Comparison of ENCODE assay signal across 23 cellular contexts in genomic region chr3:105788548-105789036, GRCh38.
DNase-seq lines count a peak whose midpoint lies in the region; ATAC-seq and TF ChIP-seq lines count a peak whose summit lies in the region.
"Had no signal": no experiment of that assay in that cellular context is flagged by ENCODE, and none has a peak within 500 bp of the region (broad histone marks: within the 10 kb centered on the region; RNA-seq: fewer than 3 reads in every experiment).

No MANE protein-coding gene starts in this region.

- H3K4me3 ChIP-seq in AG09309 (ENCODE audit: control insufficient read depth, low read depth, low read length) = no peak overlapping the region
- peak overlapping the region; percentile 66 for H3K4me3 ChIP-seq in SK-N-MC
- H3K4me3 ChIP-seq in fibroblast of mammary gland (ENCODE audit: control insufficient read depth, low read depth, low read length) = no peak overlapping the region
- H3K4me3 ChIP-seq in ascending aorta = no peak overlapping the region
- H3K4me3 ChIP-seq: BLaER1 had no signal

- H3K36me3 ChIP-seq in SK-N-MC (ENCODE audit: insufficient read depth, low read length) (no peaks in the 10 kb centered on the region), ascending aorta (no peaks in the 10 kb centered on the region)
- H3K36me3 ChIP-seq: BLaER1 had no signal

- no peak overlapping the region for H3K9ac ChIP-seq in SK-N-MC (ENCODE audit: insufficient read length)
- H3K9ac ChIP-seq: BLaER1, SK-N-SH had no signal

- no peak for DNase-seq in activated CD8-positive, alpha-beta memory T cell treated with anti-CD3 and anti-CD28 coated beads, Interleukin-2, amount 10 ng/mL, durations not matched to agents 7 days and 5 days
- DNase-seq in activated CD8-positive, alpha-beta memory T cell treated with anti-CD3 and anti-CD28 coated beads, Interleukin-2, amount 50 U/mL, for 48 hours = no peak
- DNase-seq in AG09309 (ENCODE audit: low read depth) (peak; percentile 25), SK-N-MC (ENCODE audit: low read depth, low spot score) (peak; percentile 84), fibroblast of mammary gland (ENCODE audit: low read depth) (peak; percentile 25), SK-N-DZ (ENCODE audit: low spot score) (no peak), SHP77 treated with DMSO at 0.1 percent for 48 hours (lab: John Stamatoyannopoulos, UW) (no peak), ascending aorta (ENCODE audit: low spot score in 2 of 2) (no peak)
- DNase-seq: 8988T; ACHN; CD4-positive, CD25-positive, alpha-beta regulatory T cell; H9; HFFc6; KBM-7; NCI-H1105 treated with DMSO at 0.1 percent for 48 hours; NCI-H1930; NCI-H446 treated with DMSO at 0.1 percent for 48 hours; NCI-H526; SHP77; SK-N-SH had no signal

- no peaks in the 10 kb centered on the region for H3K27me3 ChIP-seq in ascending aorta
- H3K27me3 ChIP-seq: BLaER1 had no signal

- H3K27ac ChIP-seq in SK-N-MC (peak overlapping the region; percentile 96), ascending aorta (no peak overlapping the region)
- H3K27ac ChIP-seq: BLaER1, RWPE1 had no signal

- H3K9me3 ChIP-seq in SK-N-MC (ENCODE audit: low read depth, low read length) (no peaks in the 10 kb centered on the region), ascending aorta (no peaks in the 10 kb centered on the region)
- H3K9me3 ChIP-seq: BLaER1 had no signal

- peak overlapping the region; percentile 15 for H3K4me3 Mint-ChIP-seq in activated CD8-positive, alpha-beta memory T cell treated with anti-CD3 and anti-CD28 coated beads, Interleukin-2, amount 10 ng/mL, durations not matched to agents 7 days and 5 days
- H3K4me3 Mint-ChIP-seq: CD4-positive, CD25-positive, alpha-beta regulatory T cell; H9; HFFc6 had no signal

- H3K4me1 Mint-ChIP-seq in activated CD8-positive, alpha-beta memory T cell treated with anti-CD3 and anti-CD28 coated beads, Interleukin-2, amount 10 ng/mL, durations not matched to agents 7 days and 5 days = peaks cover 63% of the 10 kb centered on the region

- H3K27ac Mint-ChIP-seq in activated CD8-positive, alpha-beta memory T cell treated with anti-CD3 and anti-CD28 coated beads, Interleukin-2, amount 10 ng/mL, durations not matched to agents 7 days and 5 days = peak overlapping the region; percentile 30
- H3K27ac Mint-ChIP-seq: CD4-positive, CD25-positive, alpha-beta regulatory T cell; H9; HFFc6 had no signal

- CTCF ChIA-PET in activated CD8-positive, alpha-beta memory T cell treated with anti-CD3 and anti-CD28 coated beads, Interleukin-2, amount 10 ng/mL, durations not matched to agents 7 days and 5 days (lab: Charles Lee) = interaction anchor here (1.0 kb wide), 1 partner anchor 10 kb away, joined by 4 read pairs; no protein-coding TSS in a partner anchor

- H3K4me1 ChIP-seq in ascending aorta = peaks cover 0 to 9% of the 10 kb centered on the region in 2 donors

- TF ChIP-seq CTCF in AG09309 (IDR thresholded peaks at IDR 0.05; ENCODE audit: control insufficient read depth, insufficient read depth, low read depth, low read length, missing control alignments) (no peak), fibroblast of mammary gland (conservative IDR thresholded peaks at IDR 0.05; ENCODE audit: control insufficient read depth, insufficient read depth, low read depth, low read length) (no peak), ascending aorta (IDR thresholded peaks at IDR 0.05) (no peak)

- peaks cover 2% of the 10 kb centered on the region for H3K9me3 Mint-ChIP-seq in activated CD8-positive, alpha-beta memory T cell treated with anti-CD3 and anti-CD28 coated beads, Interleukin-2, amount 10 ng/mL, durations not matched to agents 7 days and 5 days (ENCODE audit: low read depth)
- H3K9me3 Mint-ChIP-seq: H9, HFFc6 had no signal

- intact Hi-C loops in ascending aorta (cut with DNase I) = loop anchor here (10.0 kb wide), 1 partner anchor 54 kb away; no protein-coding TSS in a partner anchor

- no peaks in the 10 kb centered on the region for H3K27me3 Mint-ChIP-seq in activated CD8-positive, alpha-beta memory T cell treated with anti-CD3 and anti-CD28 coated beads, Interleukin-2, amount 10 ng/mL, durations not matched to agents 7 days and 5 days
- H3K27me3 Mint-ChIP-seq: CD4-positive, CD25-positive, alpha-beta regulatory T cell had no signal

- no peak for ATAC-seq in activated CD8-positive, alpha-beta memory T cell treated with anti-CD3 and anti-CD28 coated beads, Interleukin-2, amount 10 ng/mL, durations not matched to agents 7 days and 5 days
- ATAC-seq: Panc1 had no signal

- peaks cover 37% of the 10 kb centered on the region for H3K36me3 Mint-ChIP-seq in activated CD8-positive, alpha-beta memory T cell treated with anti-CD3 and anti-CD28 coated beads, Interleukin-2, amount 10 ng/mL, durations not matched to agents 7 days and 5 days

Comparison
In these comparisons a context has a peak if more than half of its experiments do, and no peak if none do; other contexts are left out.
1. DNase-seq: peak in AG09309 (single experiment), SK-N-MC (single experiment) and fibroblast of mammary gland (single experiment); none in activated CD8-positive, alpha-beta memory T cell treated with anti-CD3 and anti-CD28 coated beads, Interleukin-2, amount 10 ng/mL, durations not matched to agents 7 days and 5 days (single experiment), activated CD8-positive, alpha-beta memory T cell treated with anti-CD3 and anti-CD28 coated beads, Interleukin-2, amount 50 U/mL, for 48 hours (single experiment), SK-N-DZ (single experiment), SHP77 treated with DMSO at 0.1 percent for 48 hours (single experiment) and ascending aorta (0 of 2).